ENCODE assay signal across 11 cellular contexts in the genomic region with DNA sequence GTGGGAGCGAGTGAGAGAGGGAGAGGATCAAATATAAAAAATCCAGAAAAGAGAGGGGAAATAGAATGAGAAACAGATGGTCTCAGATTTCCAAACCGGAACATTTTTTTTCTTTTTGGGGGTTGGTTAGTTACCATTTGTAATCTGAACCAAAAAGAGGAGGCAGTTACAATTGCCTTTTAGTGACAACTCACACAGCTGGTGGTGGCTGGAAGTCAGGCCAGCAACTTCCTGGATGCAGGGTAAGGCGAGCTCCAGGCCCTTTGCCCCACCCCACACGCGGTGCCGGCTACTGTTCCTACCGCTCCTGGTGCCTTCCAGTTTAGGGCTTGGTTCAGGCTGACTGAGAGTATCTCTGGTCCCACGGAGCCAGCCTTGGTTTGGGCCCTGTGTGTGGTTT. TPM values are rescaled to one million over a fixed set of nuclear protein-coding genes. Genes with fewer than 3 reads are reported as not detected.
A peak's percentile ranks its signal among the peaks of the same experiment; 100 is the strongest.
DNase-seq lines count a peak whose midpoint lies in the region; ATAC-seq and TF ChIP-seq lines count a peak whose summit lies in the region.
"Had no signal": no experiment of that assay in that cellular context is flagged by ENCODE, and none has a peak within 500 bp of the region (broad histone marks: within the 10 kb centered on the region; RNA-seq: fewer than 3 reads in every experiment).

No MANE protein-coding gene starts in this region.

- no peak overlapping the region for H3K27ac Mint-ChIP-seq in activated naive CD4-positive, alpha-beta T cell treated with anti-CD3 and anti-CD28 coated beads, Interleukin-2, amount 50 U/mL, for 72 hours

- ATAC-seq in left ventricle myocardium superior (peak; percentile 26), GM21360 (IDR thresholded peaks at IDR 0.05; ENCODE audit: unreplicated experiment) (no peak)
- ATAC-seq in activated naive CD4-positive, alpha-beta T cell treated with anti-CD3 and anti-CD28 coated beads, Interleukin-2, amount 50 U/mL, for 72 hours = no peak

- H3K9me3 Mint-ChIP-seq in activated naive CD4-positive, alpha-beta T cell treated with anti-CD3 and anti-CD28 coated beads, Interleukin-2, amount 50 U/mL, for 72 hours = no peaks in the 10 kb centered on the region

- H3K27ac ChIP-seq in right atrium auricular region (no peak overlapping the region), SJCRH30 (no peak overlapping the region)
- H3K27ac ChIP-seq: C4-2B had no signal

- H3K36me3 ChIP-seq in right atrium auricular region (no peaks in the 10 kb centered on the region), SJCRH30 (no peaks in the 10 kb centered on the region)

- H3K9me3 ChIP-seq in right atrium auricular region (no peaks in the 10 kb centered on the region), SJCRH30 (replicated peaks) (no peaks in the 10 kb centered on the region)

- DNase-seq in left ventricle myocardium superior (peak; percentile 39), right atrium auricular region (ENCODE audit: low spot score) (no peak), SJCRH30 (peak; percentile 13 to 50), islet precursor cell (peak; percentile 73), SK-N-DZ (ENCODE audit: low spot score) (no peak), KG1 (lab: John Stamatoyannopoulos, UW) (no peak)
- DNase-seq in activated naive CD4-positive, alpha-beta T cell treated with anti-CD3 and anti-CD28 coated beads, Interleukin-2, amount 50 U/mL, for 72 hours (ENCODE audit: low spot score in 2 of 2) = no peak
- DNase-seq: activated CD8-positive, alpha-beta memory T cell treated with anti-CD3 and anti-CD28 coated beads for 24 hours; glutamatergic neuron had no signal

- H3K4me3 ChIP-seq in right atrium auricular region (no peak overlapping the region), SJCRH30 (no peak overlapping the region)

- TF ChIP-seq CTCF in right atrium auricular region (IDR thresholded peaks at IDR 0.05) = no peak

- H3K27me3 ChIP-seq in right atrium auricular region (no peaks in the 10 kb centered on the region), SJCRH30 (no peaks in the 10 kb centered on the region)

- no peaks in the 10 kb centered on the region for H3K4me1 ChIP-seq in right atrium auricular region
- no peaks in the 10 kb centered on the region for H3K4me1 ChIP-seq in SJCRH30

- no peaks in the 10 kb centered on the region for H3K36me3 Mint-ChIP-seq in activated naive CD4-positive, alpha-beta T cell treated with anti-CD3 and anti-CD28 coated beads, Interleukin-2, amount 50 U/mL, for 72 hours

- intact Hi-C loops in left ventricle myocardium superior (cut with micrococcal nuclease) = loop anchor here (5.0 to 10.0 kb wide), 2 partner anchors 148 to 220 kb away; no protein-coding TSS in a partner anchor

RNA-seq across cellular contexts. Expression of gene UBASH3B, which starts 21.0 kb away (rescaled TPM):
- total RNA-seq in left ventricle myocardium superior (1.0 TPM), right atrium auricular region (1 to 10 TPM; 1.7 to 1.8 TPM)
- total RNA-seq in SJCRH30 (2014; rRNA removed; shearing (Covaris generic)) = 0.38 TPM in 2 replicates
- 0.39 and 0.54 TPM in 2 replicates for polyA plus RNA-seq in SK-N-DZ (2014; cell fraction: cytosol; rRNA removed)
- polyA plus RNA-seq in SK-N-DZ (2014; cell fraction: nucleus; rRNA removed) = 0.03 and 0.14 TPM in 2 replicates
- total RNA-seq in activated naive CD4-positive, alpha-beta T cell treated with anti-CD3 and anti-CD28 coated beads, Interleukin-2, amount 50 U/mL, for 72 hours = 10 to 100 TPM; 11.6 to 26.0 TPM

Comparison
In these comparisons a context has a peak if more than half of its experiments do, and no peak if none do; other contexts are left out.
1. DNase-seq: peak in left ventricle myocardium superior (single experiment), SJCRH30 (2 of 2) and islet precursor cell (single experiment); none in right atrium auricular region (single experiment), SK-N-DZ (single experiment), KG1 (single experiment) and activated naive CD4-positive, alpha-beta T cell treated with anti-CD3 and anti-CD28 coated beads, Interleukin-2, amount 50 U/mL, for 72 hours (0 of 2).